ENCODE assay signal across 1 cellular context in the genomic region with DNA sequence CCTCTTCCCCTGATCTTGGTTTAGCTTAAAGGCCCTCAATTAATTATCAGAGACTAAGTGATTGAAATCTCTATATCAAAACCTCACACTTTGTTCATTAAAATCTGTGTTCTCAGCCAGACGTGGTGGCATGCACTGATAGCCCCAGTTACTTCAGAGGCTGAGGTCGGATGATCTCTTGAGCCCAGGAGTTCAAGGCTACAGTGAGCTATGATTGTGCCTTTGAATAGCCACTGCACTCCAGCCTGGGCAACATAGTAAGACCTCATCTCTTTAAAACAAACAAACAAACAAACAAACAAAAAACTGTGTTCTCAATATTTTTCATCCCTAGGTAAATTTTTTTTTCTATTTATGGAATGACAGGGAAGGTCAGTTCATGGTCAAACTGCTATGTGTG.
A peak's percentile ranks its signal among the peaks of the same experiment; 100 is the strongest.
TF ChIP-seq lines count a peak whose summit lies in the region.

No MANE protein-coding gene starts in this region.

TF ChIP-seq in HepG2, 621 proteins besides CTCF, POLR2A, EP300 and RAD21:
- peak; percentile 72 for TF ChIP-seq ZNF121 (CRISPR knock-in tag; IDR thresholded peaks at IDR 0.05)
- TF ChIP-seq ZNF253 (CRISPR knock-in tag; IDR thresholded peaks at IDR 0.05; ENCODE audit: borderline replicate concordance): no peak
- no peak for TF ChIP-seq AFF4 (CRISPR knock-in tag; IDR thresholded peaks at IDR 0.05)
- TF ChIP-seq AKAP8 (CRISPR knock-in tag; IDR thresholded peaks at IDR 0.05): no peak
- no peak for TF ChIP-seq ZNF274 (CRISPR knock-in tag; IDR thresholded peaks at IDR 0.05)
- TF ChIP-seq ZKSCAN8 (CRISPR knock-in tag; IDR thresholded peaks at IDR 0.05; ENCODE audit: borderline replicate concordance): no peak
- no peak for TF ChIP-seq ATF1 (CRISPR knock-in tag; IDR thresholded peaks at IDR 0.05)
- TF ChIP-seq ZMAT3 (CRISPR knock-in tag; conservative IDR thresholded peaks at IDR 0.05): no peak
